ENCODE assay signal across 13 cellular contexts in the genomic region with DNA sequence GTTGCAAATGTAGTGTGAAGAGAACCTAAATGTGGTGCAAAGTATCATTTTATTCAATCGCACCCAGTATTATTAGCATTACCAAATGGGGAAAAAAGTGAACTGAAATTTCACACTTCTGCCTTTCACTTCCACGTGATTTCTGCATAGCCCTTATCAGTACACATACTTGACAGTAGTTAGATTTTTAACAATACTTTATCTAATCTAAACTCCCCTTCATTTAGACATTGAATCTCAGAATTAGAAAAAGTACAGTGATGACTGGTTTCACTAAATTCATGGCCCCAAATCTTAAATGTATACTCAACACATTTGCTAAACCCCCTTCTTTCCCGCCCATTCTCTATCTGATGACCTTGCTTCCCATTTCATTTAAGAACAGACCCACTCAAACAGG. TPM values are rescaled to one million over a fixed set of nuclear protein-coding genes. Genes with fewer than 3 reads are reported as not detected.
DNase-seq lines count a peak whose midpoint lies in the region; ATAC-seq, FAIRE-seq and TF ChIP-seq lines count a peak whose summit lies in the region.
"Had no signal": no experiment of that assay in that cellular context is flagged by ENCODE, and none has a peak within 500 bp of the region (broad histone marks: within the 10 kb centered on the region; RNA-seq: fewer than 3 reads in every experiment).

No MANE protein-coding gene starts in this region.

- H3K79me2 ChIP-seq in GM12878 (ENCODE audit: control insufficient read depth, insufficient read depth, low read length) (peaks cover 59% of the 10 kb centered on the region), PC-9 (ENCODE audit: low read depth) (0 out of 2 replicates have a peak, but pooled peaks cover 3% of the 10 kb centered on the region)

- peak; percentile 87 to 97 for TF ChIP-seq EP300 in GM12878 (IDR thresholded peaks at IDR 0.05; ENCODE audit: borderline replicate concordance in 1 of 2, control insufficient read depth in 1 of 2, low read depth in 2 of 2, low read length in 2 of 2)

- CTCF ChIA-PET in GM12878 (lab: Yijun Ruan, JAX) = no interaction called here
- CTCF ChIA-PET in PC-9 (lab: Charles Lee) = no interaction called here

- no peaks in the 10 kb centered on the region for H4K20me1 ChIP-seq in GM12878 (ENCODE audit: control insufficient read depth, insufficient read depth)
- H4K20me1 ChIP-seq in PC-9 (ENCODE audit: insufficient read depth) = no peaks in the 10 kb centered on the region

- ATAC-seq in GM18517 (IDR thresholded peaks at IDR 0.05; ENCODE audit: unreplicated experiment) = peak; percentile 59
- peak; percentile 52 for ATAC-seq in GM21515 (IDR thresholded peaks at IDR 0.05; ENCODE audit: unreplicated experiment)
- ATAC-seq in HG03103 (IDR thresholded peaks at IDR 0.05; ENCODE audit: low read depth, unreplicated experiment) = peak; percentile 45
- peak; percentile 75 for ATAC-seq in GM12878
- no peak for ATAC-seq in body of pancreas

- H3K4me1 ChIP-seq in GM12878 (ENCODE audit: control insufficient read depth, insufficient read depth, low read length) (peaks cover 53% of the 10 kb centered on the region), body of pancreas (peaks cover 11% of the 10 kb centered on the region), PC-9 (replicated peaks; ENCODE audit: insufficient read depth) (no peaks in the 10 kb centered on the region)

- SMC1A ChIA-PET in GM12878 (lab: Charles Lee; ENCODE audit: uncharacterized antibody, unreplicated experiment) = interaction anchor here (1.7 kb wide), 1 partner anchor 12 kb away, joined by 5 read pairs; no protein-coding TSS in a partner anchor

- H3K4me3 ChIP-seq in GM12878 (peak overlapping the region; percentile 22; the same call in 1 of the 2 replicates), body of pancreas (no peak overlapping the region), PC-9 (no peak overlapping the region)
- H3K4me3 ChIP-seq: tibial artery had no signal

- WGBS in GM12878 (ENCODE audit: insufficient coverage, insufficient replicate concordance, low lambda C conversion rate, missing lambda C conversion rate) = 0% methylated on average over 3 of the region's 3 CpGs
- 63 to 80% methylated on average over 3 of the region's 3 CpGs for WGBS in body of pancreas, 2 donors

- peak; percentile 60 for DNase-seq in GM12878 (ENCODE audit: low read depth, low spot score)
- DNase-seq in SK-N-DZ (ENCODE audit: low spot score) = no peak
- DNase-seq in body of pancreas = no peak
- DNase-seq in PC-9 = no peak
- DNase-seq in NCI-H748 treated with DMSO at 0.1 percent for 48 hours (lab: John Stamatoyannopoulos, UW) = no peak
- DNase-seq: activated CD4-positive, CD25-positive, alpha-beta regulatory T cell; activated naive CD4-positive, alpha-beta T cell treated with anti-CD3 and anti-CD28 coated beads, Interleukin-2, amount 50 U/mL, for 16 hours; tibial artery had no signal

- BruUV-seq in GM12878 (replicated peaks; lab: Mats Ljungman, UMichigan) = no TSS peak
- no TSS peak for BruUV-seq in PC-9 (replicated peaks; lab: Mats Ljungman, UMichigan)

- H3K27me3 ChIP-seq in GM12878 (replicated peaks in 1 of 2; ENCODE audit: control insufficient read depth in 2 of 2, insufficient read depth in 2 of 2, low read length in 1 of 2) (no peaks in the 10 kb centered on the region), body of pancreas (no peaks in the 10 kb centered on the region), PC-9 (ENCODE audit: insufficient read depth, low read depth) (no peaks in the 10 kb centered on the region)
- H3K27me3 ChIP-seq: tibial artery had no signal

- RAD21 ChIA-PET in GM12878 (lab: Charles Lee; ENCODE audit: unreplicated experiment) = no interaction called here

- TF ChIP-seq POLR2A in GM12878 (IDR thresholded peaks at IDR 0.05; ENCODE audit: low read depth, low read length) = no peak
- no peak for TF ChIP-seq POLR2A in body of pancreas (IDR thresholded peaks at IDR 0.05)

- no peaks in the 10 kb centered on the region for H3F3A ChIP-seq in PC-9 (ENCODE audit: insufficient read depth, low read depth)

- H3K4me2 ChIP-seq in GM12878 (ENCODE audit: control insufficient read depth, insufficient read depth) (peak overlapping the region; percentile 67), PC-9 (no peak overlapping the region)

- H3K9me3 ChIP-seq in GM12878 (replicated peaks; ENCODE audit: control insufficient read depth, insufficient read depth, low read length) (peaks cover under 1% of the 10 kb centered on the region; the same call in 1 of the 3 replicates), body of pancreas (no peaks in the 10 kb centered on the region), PC-9 (ENCODE audit: insufficient read depth, low read depth) (no peaks in the 10 kb centered on the region)
- H3K9me3 ChIP-seq: tibial artery had no signal

- H3K36me3 ChIP-seq in GM12878 (ENCODE audit: control insufficient read depth in 2 of 2, insufficient read depth in 2 of 2, low read length in 1 of 2) (peaks cover 3 to 18% of the 10 kb centered on the region in 2 experiments), body of pancreas (replicated peaks in 1 of 2; ENCODE audit: insufficient read depth in 1 of 2, low read depth in 2 of 2) (peaks cover 0 to 5% of the 10 kb centered on the region in 2 donors), PC-9 (ENCODE audit: low read depth) (peaks cover 7% of the 10 kb centered on the region)

- no peak overlapping the region; the same call in 1 of the 2 replicates for H2AFZ ChIP-seq in GM12878 (ENCODE audit: control insufficient read depth, low read depth, low read length)
- no peak overlapping the region for H2AFZ ChIP-seq in PC-9

- H3K9ac ChIP-seq in GM12878 (ENCODE audit: control insufficient read depth, insufficient read depth, low read length) = no peak overlapping the region

- TF ChIP-seq CTCF in GM12878 (IDR thresholded peaks at IDR 0.05 in 2 of 3, conservative IDR thresholded peaks at IDR 0.05 in 1 of 3; ENCODE audit: control insufficient read depth in 2 of 3, extremely low read depth in 1 of 3, insufficient read depth in 1 of 3, low read depth in 3 of 3, low read length in 3 of 3) (no peak), body of pancreas (IDR thresholded peaks at IDR 0.05) (no peak), PC-9 (conservative IDR thresholded peaks at IDR 0.05) (no peak)

- peak; percentile 35 for FAIRE-seq in GM12878 (lab: Jason Lieb, UNC)

- intact Hi-C loops in GM12878 (cut with micrococcal nuclease; ENCODE audit: unreplicated experiment) (loop anchor here (2.0 to 5.0 kb wide), 2 partner anchors 14 to 41 kb away; a partner anchor contains a TSS), body of pancreas (cut with DNase I) (no loop called here), PC-9 (cut with micrococcal nuclease; ENCODE audit: unreplicated experiment) (no loop called here)

- no peak for TF ChIP-seq RAD21 in GM12878 (IDR thresholded peaks at IDR 0.05; ENCODE audit: insufficient read depth, low read depth, low read length)

- no peaks in the 10 kb centered on the region for H3K9me2 ChIP-seq in PC-9 (ENCODE audit: insufficient read depth)

- POLR2A ChIA-PET in GM12878 (lab: Charles Lee) = no interaction called here
- POLR2A ChIA-PET in PC-9 (lab: Charles Lee; ENCODE audit: unreplicated experiment) = no interaction called here

- in situ Hi-C loops in GM12878 (cut with MboI) = no loop called here

- H3K27ac ChIP-seq in GM12878 (ENCODE audit: control insufficient read depth, insufficient read depth) (peak overlapping the region; percentile 76), body of pancreas (no peak overlapping the region), PC-9 (no peak overlapping the region)
- H3K27ac ChIP-seq: tibial artery had no signal

RNA-seq across cellular contexts. Expression of a gene that starts 14.3 kb away (rescaled TPM):
- 94.1 and 97.1 TPM in 2 replicates for total RNA-seq in GM12878 (2013; cell fraction: nucleolus; rRNA removed)
- 28.8 and 33.4 TPM in 2 replicates for total RNA-seq in GM12878 (2014; rRNA removed)
- total RNA-seq in GM12878 (2014; rRNA removed; fragmentation: Illumina TruSeq; extraction: Trizol) = 44.2 and 50.1 TPM in 2 replicates
- total RNA-seq in GM12878 (2021) = 57.9 and 60.8 TPM in 2 replicates
- polyA plus RNA-seq in GM12878 (2011; ENCODE audit: low read depth) = 17.1 TPM
- 75.5 and 95.5 TPM in 2 replicates for polyA plus RNA-seq in GM12878 (2011; rRNA removed)
- polyA plus RNA-seq in GM12878 (2011; cell fraction: cytosol; rRNA removed) = 23.5 and 24.8 TPM in 2 replicates
- polyA plus RNA-seq in GM12878 (2011; cell fraction: nucleus; rRNA removed) = 41.1 and 47.0 TPM in 2 replicates
- 23.6 and 39.4 TPM in 2 replicates for polyA plus RNA-seq in GM12878 (2012)
- 66.1 and 70.2 TPM in 2 replicates for polyA plus RNA-seq in GM12878 (2014; fragmentation: Illumina TruSeq; extraction: Trizol)
- 10 to 100 TPM; 26.5 to 30.7 TPM for polyA plus RNA-seq in GM12878 (2014; fragmentation: Nextera tagmentation; extraction: Ambion mirVana)
- polyA plus RNA-seq in GM12878 (2014; rRNA removed) = 38.6 and 40.0 TPM in 2 replicates
- 10 to 100 TPM; 52.5 to 58.1 TPM for polyA plus RNA-seq in GM12878 (2016; fragmentation: Nextera tagmentation; extraction: Ambion mirVana)
- polyA minus RNA-seq in GM12878 (2011; rRNA and poly(A)+ RNA removed) = 33.6 and 41.0 TPM in 2 replicates
- 24.6 and 27.8 TPM in 2 replicates for polyA minus RNA-seq in GM12878 (2011; cell fraction: cytosol; rRNA and poly(A)+ RNA removed)
- 60.2 and 102 TPM in 2 replicates for polyA minus RNA-seq in GM12878 (2011; cell fraction: nucleus; rRNA and poly(A)+ RNA removed)
- 18.1 and 24.8 TPM in 2 replicates for polyA plus RNA-seq in SK-N-DZ (2014; cell fraction: cytosol; rRNA removed)
- polyA plus RNA-seq in SK-N-DZ (2014; cell fraction: nucleus; rRNA removed) = 12.4 and 19.4 TPM in 2 replicates
- 10 to 100 TPM; 13.5 to 24.6 TPM for total RNA-seq in body of pancreas
- 33.3 and 40.7 TPM in 2 replicates for total RNA-seq in PC-9 (2021)

RNA-seq across cellular contexts. Expression of a gene that starts 39.4 kb away (rescaled TPM):
- total RNA-seq in GM12878 (2013; cell fraction: nucleolus; rRNA removed) = not detected in 2 replicates
- not detected in 2 replicates for total RNA-seq in GM12878 (2014; rRNA removed)
- total RNA-seq in GM12878 (2014; rRNA removed; fragmentation: Illumina TruSeq; extraction: Trizol) = not detected in 2 replicates
- total RNA-seq in GM12878 (2021) = not detected in 2 replicates
- not detected for polyA plus RNA-seq in GM12878 (2011; ENCODE audit: low read depth)
- not detected in 2 replicates for polyA plus RNA-seq in GM12878 (2011; rRNA removed)
- not detected in 2 replicates for polyA plus RNA-seq in GM12878 (2011; cell fraction: cytosol; rRNA removed)
- polyA plus RNA-seq in GM12878 (2011; cell fraction: nucleus; rRNA removed) = not detected in 2 replicates
- not detected in 2 replicates for polyA plus RNA-seq in GM12878 (2012)
- not detected in 2 replicates for polyA plus RNA-seq in GM12878 (2014; fragmentation: Illumina TruSeq; extraction: Trizol)
- polyA plus RNA-seq in GM12878 (2014; fragmentation: Nextera tagmentation; extraction: Ambion mirVana) = not detected
- not detected in 2 replicates for polyA plus RNA-seq in GM12878 (2014; rRNA removed)
- not detected for polyA plus RNA-seq in GM12878 (2016; fragmentation: Nextera tagmentation; extraction: Ambion mirVana)
- not detected in 2 replicates for polyA minus RNA-seq in GM12878 (2011; rRNA and poly(A)+ RNA removed)
- polyA minus RNA-seq in GM12878 (2011; cell fraction: cytosol; rRNA and poly(A)+ RNA removed) = not detected in 2 replicates
- polyA minus RNA-seq in GM12878 (2011; cell fraction: nucleus; rRNA and poly(A)+ RNA removed) = not detected in 2 replicates
- polyA plus RNA-seq in SK-N-DZ (2014; cell fraction: cytosol; rRNA removed) = not detected in 2 replicates
- not detected in 2 replicates for polyA plus RNA-seq in SK-N-DZ (2014; cell fraction: nucleus; rRNA removed)
- not detected for total RNA-seq in body of pancreas
- total RNA-seq in PC-9 (2021) = not detected in 2 replicates
- total RNA-seq: LHCN-M2, neural crest cell had no signal

RNA-seq across cellular contexts. Expression of a gene that starts 53.8 kb away (rescaled TPM):
- total RNA-seq in GM12878 (2013; cell fraction: nucleolus; rRNA removed) = not detected in 2 replicates
- total RNA-seq in GM12878 (2014; rRNA removed) = not detected in 2 replicates
- not detected in 2 replicates for total RNA-seq in GM12878 (2014; rRNA removed; fragmentation: Illumina TruSeq; extraction: Trizol)
- total RNA-seq in GM12878 (2021) = not detected in 2 replicates
- polyA plus RNA-seq in GM12878 (2011; ENCODE audit: low read depth) = not detected
- polyA plus RNA-seq in GM12878 (2011; rRNA removed) = not detected in 2 replicates
- not detected in 2 replicates for polyA plus RNA-seq in GM12878 (2011; cell fraction: cytosol; rRNA removed)
- polyA plus RNA-seq in GM12878 (2011; cell fraction: nucleus; rRNA removed) = not detected in 2 replicates
- not detected in 2 replicates for polyA plus RNA-seq in GM12878 (2012)
- not detected in 2 replicates for polyA plus RNA-seq in GM12878 (2014; fragmentation: Illumina TruSeq; extraction: Trizol)
- polyA plus RNA-seq in GM12878 (2014; fragmentation: Nextera tagmentation; extraction: Ambion mirVana) = not detected
- not detected in 2 replicates for polyA plus RNA-seq in GM12878 (2014; rRNA removed)
- not detected for polyA plus RNA-seq in GM12878 (2016; fragmentation: Nextera tagmentation; extraction: Ambion mirVana)
- polyA minus RNA-seq in GM12878 (2011; rRNA and poly(A)+ RNA removed) = not detected in 2 replicates
- polyA minus RNA-seq in GM12878 (2011; cell fraction: cytosol; rRNA and poly(A)+ RNA removed) = not detected in 2 replicates
- polyA minus RNA-seq in GM12878 (2011; cell fraction: nucleus; rRNA and poly(A)+ RNA removed) = not detected in 2 replicates
- not detected in 2 replicates for polyA plus RNA-seq in SK-N-DZ (2014; cell fraction: cytosol; rRNA removed)
- polyA plus RNA-seq in SK-N-DZ (2014; cell fraction: nucleus; rRNA removed) = not detected in 2 replicates
- not detected for total RNA-seq in body of pancreas
- total RNA-seq in PC-9 (2021) = not detected in 2 replicates
- total RNA-seq: LHCN-M2, neural crest cell had no signal
